In genomic region chr4:78557841-78558240, GRCh38 we compare ENCODE assay signal across 1 cellular context.
TF ChIP-seq lines count a peak whose summit lies in the region.

No MANE protein-coding gene starts in this region.

TF ChIP-seq in IMR-90, 13 proteins besides CTCF, POLR2A, EP300 and RAD21 (continued from another document):
- TF ChIP-seq ELK1 (IDR thresholded peaks at IDR 0.05; ENCODE audit: borderline replicate concordance, low read depth, low read length) (no peak), NFE2L2 (IDR thresholded peaks at IDR 0.05; ENCODE audit: low read depth, low read length) (no peak), FOS (IDR thresholded peaks at IDR 0.05; ENCODE audit: low read depth, low read length) (no peak), MAZ (IDR thresholded peaks at IDR 0.05; ENCODE audit: borderline replicate concordance, low read depth, low read length) (no peak), CEBPB (IDR thresholded peaks at IDR 0.05; ENCODE audit: low read depth, low read length) (no peak), BHLHE40 (IDR thresholded peaks at IDR 0.05; ENCODE audit: low read depth, low read length) (no peak), CHD1 (IDR thresholded peaks at IDR 0.05; ENCODE audit: low read depth, low read length) (no peak)
